In genomic region chr1:6437017-6437700, GRCh38 we compare ENCODE assay signal across 2 cellular contexts.
DNase-seq lines count a peak whose midpoint lies in the region.

No MANE protein-coding gene starts in this region.

- DNase-seq in NCI-H2029 (lab: John Stamatoyannopoulos, UW) (peak; percentile 67), middle frontal gyrus (ENCODE audit: extremely low spot score, low spot score) (peak; percentile 38)
